In the genomic region with DNA sequence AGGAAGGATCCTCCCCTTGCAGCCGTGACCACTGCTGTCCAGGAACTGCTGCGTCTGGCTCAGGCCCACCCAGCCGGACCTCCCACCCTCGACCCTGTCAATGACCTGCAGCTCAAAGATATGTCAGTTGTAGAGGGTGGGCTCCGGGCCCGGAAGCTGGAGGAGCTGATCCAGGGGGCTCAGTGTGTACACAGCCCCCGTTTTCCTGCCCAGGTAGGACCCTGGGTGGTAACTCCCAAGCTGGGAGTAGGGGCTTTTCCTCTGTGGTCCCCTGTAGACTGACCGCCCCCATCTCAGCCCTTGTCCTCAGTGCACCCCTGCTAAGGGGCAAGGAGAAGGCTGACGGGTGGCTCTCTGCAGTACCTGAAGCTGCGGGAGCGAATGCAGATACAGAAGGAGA, we compare ENCODE assay signal across 18 cellular contexts.
"Had no signal": no experiment of that assay in that cellular context is flagged by ENCODE, and none has a peak within 500 bp of the region (broad histone marks: within the 10 kb centered on the region; RNA-seq: fewer than 3 reads in every experiment).

No MANE protein-coding gene starts in this region.

- H3K27me3 ChIP-seq: dorsolateral prefrontal cortex, hepatocyte, neutrophil, right atrium auricular region, suprapubic skin, thyroid gland, upper lobe of left lung, uterus had no signal

- H3K27ac ChIP-seq: coronary artery, hepatocyte, neutrophil, right atrium auricular region, suprapubic skin, thyroid gland, upper lobe of left lung, uterus had no signal

- H3K36me3 ChIP-seq: uterus had no signal

- H3K9me3 ChIP-seq: neutrophil, right atrium auricular region, suprapubic skin, thyroid gland, upper lobe of left lung, uterus had no signal

- H3K9me3 Mint-ChIP-seq: nephron progenitor cell had no signal

- DNase-seq: dorsolateral prefrontal cortex; effector CD8-positive, alpha-beta T cell; foreskin melanocyte; head of caudate nucleus; mammary epithelial cell; naive thymus-derived CD4-positive, alpha-beta T cell; nephron progenitor cell; small intestine; stimulated activated CD4-positive, alpha-beta T cell treated with anti-CD3 and anti-CD28 coated beads, Interleukin-2, amount 100 ng/mL, for 48 hours; stimulated activated naive CD8-positive, alpha-beta T cell treated with anti-CD3 and anti-CD28 coated beads, Interleukin-15, Interleukin-2, amounts not matched to agents 100 U/mL and 50 U/mL, for 24 hours; thyroid gland; uterus had no signal

- H3K4me3 ChIP-seq: coronary artery, hepatocyte, right atrium auricular region, suprapubic skin, thyroid gland, upper lobe of left lung, uterus had no signal

- H3K4me3 Mint-ChIP-seq: naive thymus-derived CD4-positive, alpha-beta T cell; nephron progenitor cell had no signal

- ATAC-seq: naive thymus-derived CD4-positive, alpha-beta T cell; stimulated activated naive CD8-positive, alpha-beta T cell treated with anti-CD3 and anti-CD28 coated beads, Interleukin-15, Interleukin-2, amounts not matched to agents 100 U/mL and 50 U/mL, for 24 hours had no signal
